Comparison of ENCODE assay signal across 31 cellular contexts in the genomic region with DNA sequence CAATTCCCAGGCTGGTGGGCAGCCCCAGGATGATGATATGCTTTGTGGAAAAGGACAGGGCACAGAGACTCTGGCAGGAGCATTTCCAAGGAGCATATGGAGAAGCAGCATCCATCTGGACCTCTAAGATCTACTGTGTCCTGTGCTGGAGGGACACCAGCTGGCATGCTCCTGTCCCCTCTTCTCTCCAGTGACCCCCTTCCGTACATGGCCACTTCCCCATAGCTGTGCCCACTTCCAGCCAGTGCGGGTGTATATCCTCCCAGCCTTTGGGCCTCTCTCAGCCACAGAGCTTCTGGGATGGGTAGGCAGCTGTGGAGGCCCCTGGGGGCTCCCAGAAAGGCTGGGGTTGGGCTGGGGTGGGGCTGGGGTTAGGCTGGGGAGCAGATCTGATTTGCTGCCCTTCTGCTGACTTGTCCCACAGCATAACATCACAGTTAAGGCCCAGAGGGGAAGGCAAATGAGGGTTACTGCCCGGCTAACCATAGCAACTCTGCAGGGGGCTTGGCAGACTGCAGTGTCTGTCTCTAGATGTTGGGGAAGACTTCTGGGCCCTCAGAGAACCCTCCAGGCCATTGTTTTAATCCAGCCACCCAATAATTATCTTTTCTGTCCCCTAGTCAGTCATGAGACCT. TPM values are rescaled to one million over a fixed set of nuclear protein-coding genes. Genes with fewer than 3 reads are reported as not detected.
"Had no signal": no experiment of that assay in that cellular context is flagged by ENCODE, and none has a peak within 500 bp of the region (broad histone marks: within the 10 kb centered on the region; RNA-seq: fewer than 3 reads in every experiment).

No MANE protein-coding gene starts in this region.

- H3K27me3 ChIP-seq: colonic mucosa, gastrocnemius medialis, right lobe of liver, suprapubic skin, vagina had no signal

- ATAC-seq: esophagus mucosa; gastrocnemius medialis; left lobe of liver; stimulated activated naive CD8-positive, alpha-beta T cell treated with anti-CD3 and anti-CD28 coated beads, Interleukin-15, amount 100 ng/mL, for 72 hours had no signal

- H3K9me3 Mint-ChIP-seq: dendritic cell treated with granulocyte-macrophage colony-stimulating factor and Interleukin-4, amounts not matched to agents 40 ng/mL and 50 ng/mL, for 4 days; endodermal cell; stimulated activated naive CD8-positive, alpha-beta T cell treated with anti-CD3 and anti-CD28 coated beads, Interleukin-15, amount 100 ng/mL, for 72 hours had no signal

- H3K4me1 ChIP-seq: colonic mucosa, gastrocnemius medialis, neural progenitor cell, parathyroid adenoma, right lobe of liver, transverse colon had no signal

- H3K27ac ChIP-seq: colonic mucosa, epithelial cell of prostate, gastrocnemius medialis, neural progenitor cell, parathyroid adenoma, right lobe of liver, suprapubic skin, transverse colon, vagina had no signal

- H3K79me2 ChIP-seq: parathyroid adenoma had no signal

- H3K4me2 ChIP-seq: neural progenitor cell, smooth muscle cell had no signal

- DNase-seq: colonic mucosa; effector CD8-positive, alpha-beta T cell; endodermal cell; foreskin fibroblast; gastrocnemius medialis; head of caudate nucleus; mesendoderm; right lobe of liver; stimulated activated CD4-positive, alpha-beta T cell treated with anti-CD3 and anti-CD28 coated beads, Interleukin-12 subunit alpha, Interleukin-12 subunit beta, amount 100 ng/mL, for 4 hours; stimulated activated CD4-positive, alpha-beta T cell treated with anti-CD3 and anti-CD28 coated beads, Interleukin-1b, Interleukin-23, amount 100 ng/mL, for 48 hours; stimulated activated CD4-positive, alpha-beta T cell treated with anti-CD3 and anti-CD28 coated beads, Interleukin-4, amount 100 ng/mL, for 1 hour; stimulated activated CD8-positive, alpha-beta memory T cell treated with anti-CD3 and anti-CD28 coated beads, Interleukin-4, amount 100 ng/mL, for 48 hours; stimulated activated naive CD4-positive, alpha-beta T cell; stimulated activated naive CD8-positive, alpha-beta T cell treated with anti-CD3 and anti-CD28 coated beads, Interleukin-15, amount 100 ng/mL, for 72 hours; transverse colon had no signal

- H3K36me3 ChIP-seq: colonic mucosa, gastrocnemius medialis, neural progenitor cell, right lobe of liver, suprapubic skin, transverse colon, vagina had no signal

- H2AFZ ChIP-seq: neural progenitor cell, parathyroid adenoma had no signal

- H3K4me3 Mint-ChIP-seq: dendritic cell treated with granulocyte-macrophage colony-stimulating factor and Interleukin-4, amounts not matched to agents 40 ng/mL and 50 ng/mL, for 4 days; endodermal cell; nephron; neural progenitor cell; stimulated activated naive CD8-positive, alpha-beta T cell treated with anti-CD3 and anti-CD28 coated beads, Interleukin-15, amount 100 ng/mL, for 72 hours had no signal

- H3K9me3 ChIP-seq: colonic mucosa, gastrocnemius medialis, right lobe of liver, suprapubic skin, transverse colon, vagina had no signal

- H3K4me3 ChIP-seq: colonic mucosa, gastrocnemius medialis, neural progenitor cell, right lobe of liver, smooth muscle cell, suprapubic skin, transverse colon, vagina had no signal

- H3K4me1 Mint-ChIP-seq: endodermal cell, nephron had no signal

- H3K9ac ChIP-seq: neural progenitor cell, parathyroid adenoma had no signal

- H3K27ac Mint-ChIP-seq: dendritic cell treated with granulocyte-macrophage colony-stimulating factor and Interleukin-4, amounts not matched to agents 40 ng/mL and 50 ng/mL, for 4 days; endodermal cell; neural progenitor cell; progenitor cell of endocrine pancreas; stimulated activated naive CD8-positive, alpha-beta T cell treated with anti-CD3 and anti-CD28 coated beads, Interleukin-15, amount 100 ng/mL, for 72 hours had no signal

- H3K36me3 Mint-ChIP-seq: neural progenitor cell had no signal

RNA-seq across cellular contexts. Expression of gene NPFFR1, which starts 6.3 kb away (rescaled TPM):
- total RNA-seq: glomerular endothelial cell, left lobe of liver, lung microvascular endothelial cell, osteoblast, progenitor cell of endocrine pancreas, right lobe of liver, vagina had no signal
- polyA plus RNA-seq: keratinocyte, liver, smooth muscle cell had no signal
